Comparison of ENCODE assay signal across 23 cellular contexts in the genomic region with DNA sequence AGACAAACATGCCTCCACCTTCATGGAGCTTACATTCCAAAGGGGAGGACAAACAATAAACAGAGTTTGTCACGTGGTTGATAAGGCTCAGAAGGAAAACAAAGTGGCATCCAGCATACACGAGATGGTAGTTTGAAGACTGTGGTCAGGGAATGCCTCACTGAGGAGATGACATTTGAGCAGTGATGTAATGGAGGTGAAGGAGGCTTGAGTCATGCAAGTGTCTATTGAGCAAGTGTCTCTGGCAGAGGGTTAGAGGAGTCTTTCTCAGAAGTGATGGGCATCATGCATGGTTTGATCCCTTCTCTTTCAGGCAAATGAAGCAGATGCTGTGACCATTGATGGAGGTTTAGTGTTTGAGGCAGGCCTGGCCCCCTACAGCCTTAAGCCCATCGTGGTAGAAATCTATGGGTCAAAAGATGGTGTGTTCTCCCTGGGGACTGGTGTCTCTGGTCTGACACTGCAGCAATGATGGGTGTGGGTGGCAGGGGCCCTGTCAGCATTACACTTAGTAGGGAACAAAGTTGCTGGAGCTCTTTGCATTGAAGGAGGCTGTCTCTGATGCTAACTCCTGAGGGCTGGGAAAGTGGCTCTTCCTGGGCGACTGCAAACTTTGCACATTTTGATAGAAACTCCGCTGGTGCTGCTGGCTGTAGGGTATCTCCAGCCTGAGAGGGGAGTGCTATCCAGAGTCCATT. TPM values are rescaled to one million over a fixed set of nuclear protein-coding genes. Genes with fewer than 3 reads are reported as not detected.
DNase-seq lines count a peak whose midpoint lies in the region; ATAC-seq and TF ChIP-seq lines count a peak whose summit lies in the region.
"Had no signal": no experiment of that assay in that cellular context is flagged by ENCODE, and none has a peak within 500 bp of the region (broad histone marks: within the 10 kb centered on the region; RNA-seq: fewer than 3 reads in every experiment).

No MANE protein-coding gene starts in this region.

- H3K4me3 Mint-ChIP-seq in activated T-cell treated with anti-CD3 and anti-CD28 coated beads, Interleukin-2, amount 50 U/mL, for 72 hours: no peak overlapping the region
- H3K4me3 Mint-ChIP-seq: nephron progenitor cell had no signal

- no peaks in the 10 kb centered on the region for H3K9me3 Mint-ChIP-seq in activated T-cell treated with anti-CD3 and anti-CD28 coated beads, Interleukin-2, amount 50 U/mL, for 72 hours
- H3K9me3 Mint-ChIP-seq: nephron progenitor cell had no signal

- H3K36me3 Mint-ChIP-seq in activated T-cell treated with anti-CD3 and anti-CD28 coated beads, Interleukin-2, amount 50 U/mL, for 72 hours (ENCODE audit: insufficient read depth in 2 of 2): no peaks in the 10 kb centered on the region

- no peak for TF ChIP-seq CTCF in choroid plexus epithelial cell (conservative IDR thresholded peaks at IDR 0.05; ENCODE audit: low read depth, low read length)

- no peak overlapping the region for H3K27ac Mint-ChIP-seq in activated T-cell treated with anti-CD3 and anti-CD28 coated beads, Interleukin-2, amount 50 U/mL, for 72 hours
- H3K27ac Mint-ChIP-seq: nephron progenitor cell had no signal

- no peaks in the 10 kb centered on the region for H3K27me3 Mint-ChIP-seq in activated T-cell treated with anti-CD3 and anti-CD28 coated beads, Interleukin-2, amount 50 U/mL, for 72 hours (ENCODE audit: low read depth)

- H3K4me3 ChIP-seq in choroid plexus epithelial cell (ENCODE audit: low read depth, low read length): no peak overlapping the region
- H3K4me3 ChIP-seq: BLaER1, coronary artery, MG63, skin epidermis, stomach, upper lobe of right lung had no signal

- ATAC-seq in activated T-cell treated with anti-CD3 and anti-CD28 coated beads, Interleukin-2, amount 50 U/mL, for 72 hours (replicated peaks in 1 of 2): peak; percentile 64 to 88
- ATAC-seq in stimulated activated naive CD8-positive, alpha-beta T cell treated with anti-CD3 and anti-CD28 coated beads, Interleukin-15, Interleukin-2, amounts not matched to agents 100 U/mL and 50 U/mL, for 24 hours: peak; percentile 79
- no peak for ATAC-seq in GM19452 (IDR thresholded peaks at IDR 0.05; ENCODE audit: unreplicated experiment)
- ATAC-seq: left cardiac atrium had no signal

- H3K4me1 Mint-ChIP-seq in activated T-cell treated with anti-CD3 and anti-CD28 coated beads, Interleukin-2, amount 50 U/mL, for 72 hours (ENCODE audit: low read depth): no peaks in the 10 kb centered on the region

- peak in 1 of 2 donors; percentile 4 for DNase-seq in activated T-cell treated with anti-CD3 and anti-CD28 coated beads, Interleukin-2, amount 50 U/mL, for 72 hours
- DNase-seq in activated T-cell treated with anti-CD3 and anti-CD28 coated beads for 4 hours (no peak), MV-4-11 (lab: John Stamatoyannopoulos, UW) (peak; percentile 13), choroid plexus epithelial cell (ENCODE audit: low read depth) (peak; percentile 19), NCI-H1092 (lab: John Stamatoyannopoulos, UW) (no peak)
- DNase-seq in stimulated activated naive CD8-positive, alpha-beta T cell treated with anti-CD3 and anti-CD28 coated beads, Interleukin-15, Interleukin-2, amounts not matched to agents 100 U/mL and 50 U/mL, for 24 hours: no peak
- no peak for DNase-seq in activated CD4-positive, alpha-beta T cell treated with anti-CD3 and anti-CD28 coated beads, Interleukin-2, amount 50 U/mL, for 48 hours
- DNase-seq: activated CD4-positive, alpha-beta T cell treated with anti-CD3 and anti-CD28 coated beads for 48 hours; activated CD8-positive, alpha-beta memory T cell treated with anti-CD3 and anti-CD28 coated beads, Interleukin-2, amount 50 U/mL, for 48 hours; activated naive CD4-positive, alpha-beta T cell; foreskin melanocyte; left cardiac atrium; MG63; NCI-H2029; NCI-H446; nephron progenitor cell; NK-92 treated with Interleukin-12 subunit alpha and Interleukin-12 subunit beta, amount 100 ng/mL, for 24 hours; stomach; upper lobe of right lung had no signal

RNA-seq across cellular contexts. Expression of a gene that starts 29.8 kb away (rescaled TPM):
- total RNA-seq in activated T-cell treated with anti-CD3 and anti-CD28 coated beads, Interleukin-2, amount 50 U/mL, for 72 hours: 100 to 1,000 TPM in 1 of 2 donors, 10 to 100 TPM in 1; 86.3 to 102 TPM

RNA-seq across cellular contexts. Expression of a gene that starts 54.6 kb away (rescaled TPM):
- total RNA-seq in activated T-cell treated with anti-CD3 and anti-CD28 coated beads, Interleukin-2, amount 50 U/mL, for 72 hours: 1 to 10 TPM; 1.7 to 1.9 TPM

Comparison
In these comparisons a context has a peak if more than half of its experiments do, and no peak if none do; other contexts are left out.
1. DNase-seq: peak in MV-4-11 (single experiment) and choroid plexus epithelial cell (single experiment); none in activated T-cell treated with anti-CD3 and anti-CD28 coated beads for 4 hours (single experiment), stimulated activated naive CD8-positive, alpha-beta T cell treated with anti-CD3 and anti-CD28 coated beads, Interleukin-15, Interleukin-2, amounts not matched to agents 100 U/mL and 50 U/mL, for 24 hours (single experiment), NCI-H1092 (single experiment) and activated CD4-positive, alpha-beta T cell treated with anti-CD3 and anti-CD28 coated beads, Interleukin-2, amount 50 U/mL, for 48 hours (0 of 2).